Comparison of ENCODE assay signal across 15 cellular contexts in genomic region chr19:41205995-41206394, GRCh38. TPM values are rescaled to one million over a fixed set of nuclear protein-coding genes. Genes with fewer than 3 reads are reported as not detected.
DNase-seq lines count a peak whose midpoint lies in the region; TF ChIP-seq lines count a peak whose summit lies in the region.
"Had no signal": no experiment of that assay in that cellular context is flagged by ENCODE, and none has a peak within 500 bp of the region (broad histone marks: within the 10 kb centered on the region; RNA-seq: fewer than 3 reads in every experiment).

No MANE protein-coding gene starts in this region.

- H3K9me3 Mint-ChIP-seq in endodermal cell (no peaks in the 10 kb centered on the region), Calu3 (ENCODE audit: low read depth, unreplicated experiment) (no peaks in the 10 kb centered on the region)
- H3K9me3 Mint-ChIP-seq: natural killer cell treated with Interleukin-12 subunit alpha and Interleukin-12 subunit beta and Interleukin-15 and Interleukin-18, amount 100 ng/mL, for 72 hours had no signal

- peaks cover 6% of the 10 kb centered on the region for H3K27me3 ChIP-seq in endodermal cell (ENCODE audit: control insufficient read depth, insufficient read depth, low read length, poor library complexity, severe bottlenecking)
- H3K27me3 ChIP-seq in smooth muscle cell (ENCODE audit: low read depth): no peaks in the 10 kb centered on the region
- H3K27me3 ChIP-seq: transverse colon had no signal

- no peaks in the 10 kb centered on the region for H3K4me1 Mint-ChIP-seq in endodermal cell
- H3K4me1 Mint-ChIP-seq in Calu3 (ENCODE audit: low read depth, unreplicated experiment): peaks cover 13% of the 10 kb centered on the region

- H3K36me3 Mint-ChIP-seq in endodermal cell (ENCODE audit: low read depth) (peaks cover 32% of the 10 kb centered on the region), Calu3 (ENCODE audit: insufficient read depth, unreplicated experiment) (peaks cover 4% of the 10 kb centered on the region)
- H3K36me3 Mint-ChIP-seq: natural killer cell treated with Interleukin-12 subunit alpha and Interleukin-12 subunit beta and Interleukin-15 and Interleukin-18, amount 100 ng/mL, for 72 hours had no signal

- no peak overlapping the region for H3K27ac ChIP-seq in endodermal cell (ENCODE audit: low read depth, low read length)
- H3K27ac ChIP-seq in smooth muscle cell (ENCODE audit: low read depth): no peak overlapping the region

- H3K9ac ChIP-seq in endodermal cell (ENCODE audit: extremely low read depth, low read length, poor library complexity, severe bottlenecking): no peak overlapping the region
- H3K9ac ChIP-seq in smooth muscle cell (ENCODE audit: low read depth): no peak overlapping the region

- H3F3A ChIP-seq in smooth muscle cell (ENCODE audit: low read depth): no peaks in the 10 kb centered on the region

- H3K9me3 ChIP-seq in endodermal cell (ENCODE audit: control insufficient read depth, low read length) (no peaks in the 10 kb centered on the region), smooth muscle cell (replicated peaks; ENCODE audit: low read depth) (no peaks in the 10 kb centered on the region)
- H3K9me3 ChIP-seq: transverse colon had no signal

- intact Hi-C loops in Calu3 (cut with micrococcal nuclease; ENCODE audit: unreplicated experiment): no loop called here

- TF ChIP-seq CTCF in GM12872 (IDR thresholded peaks at IDR 0.05; ENCODE audit: insufficient read depth, low read depth, low read length): peak; percentile 20; the same call in 1 of the 3 replicates
- no peak for TF ChIP-seq CTCF in endodermal cell (conservative IDR thresholded peaks at IDR 0.05)
- no peak for TF ChIP-seq CTCF in smooth muscle cell (IDR thresholded peaks at IDR 0.05; ENCODE audit: borderline replicate concordance, insufficient read depth, poor library complexity, severe bottlenecking)
- TF ChIP-seq CTCF in Calu3 (IDR thresholded peaks at IDR 0.05; ENCODE audit: unreplicated experiment): no peak

- H3K36me3 ChIP-seq in endodermal cell (ENCODE audit: control insufficient read depth, insufficient read depth, low read length) (no peaks in the 10 kb centered on the region), smooth muscle cell (ENCODE audit: low read depth) (no peaks in the 10 kb centered on the region)
- H3K36me3 ChIP-seq: transverse colon had no signal

- H2AFZ ChIP-seq in smooth muscle cell (ENCODE audit: low read depth): no peak overlapping the region

- H3K4me2 ChIP-seq in smooth muscle cell: no peak overlapping the region

- no peak overlapping the region for H3K27ac Mint-ChIP-seq in endodermal cell
- H3K27ac Mint-ChIP-seq in Calu3 (ENCODE audit: unreplicated experiment): no peak overlapping the region

- in situ Hi-C loops in ACHN (cut with HindIII; ENCODE audit: low pct_ligation_motif_present, low pct_unique_long_range_greater_than_20kb, low sequenced_read_pairs): no loop called here

- H3K4me3 ChIP-seq in endodermal cell (ENCODE audit: low read length) (no peak overlapping the region), smooth muscle cell (no peak overlapping the region)
- H3K4me3 ChIP-seq: transverse colon had no signal

- CTCF ChIA-PET in Calu3 (lab: Charles Lee): interaction anchor here (1.7 kb wide), 1 partner anchor 56 kb away, joined by 5 read pairs; no protein-coding TSS in a partner anchor

- WGBS in endodermal cell (ENCODE audit: insufficient coverage in 1 of 2, insufficient read length in 1 of 2), 2 experiments: 84 to 93% methylated on average over 9 to 10 of the region's 10 CpGs
- WGBS in smooth muscle cell (ENCODE audit: low lambda C conversion rate): 94% methylated on average over 10 of the region's 10 CpGs

- H3K79me2 ChIP-seq in smooth muscle cell (ENCODE audit: low read depth): no peaks in the 10 kb centered on the region

- BruUV-seq in Calu3 (replicated peaks; lab: Mats Ljungman, UMichigan): no TSS peak

- H3K4me1 ChIP-seq in endodermal cell (ENCODE audit: control insufficient read depth, insufficient read depth, low read length) (no peaks in the 10 kb centered on the region), smooth muscle cell (ENCODE audit: low read depth) (no peaks in the 10 kb centered on the region)
- H3K4me1 ChIP-seq: transverse colon had no signal

- H3K27me3 Mint-ChIP-seq in endodermal cell (ENCODE audit: insufficient read depth) (peaks cover 7% of the 10 kb centered on the region), Calu3 (ENCODE audit: unreplicated experiment) (no peaks in the 10 kb centered on the region)

- no peaks in the 10 kb centered on the region for H4K20me1 ChIP-seq in smooth muscle cell (ENCODE audit: low read depth)

- H3K4me3 Mint-ChIP-seq in endodermal cell (no peak overlapping the region), Calu3 (ENCODE audit: low read depth, unreplicated experiment) (no peak overlapping the region)
- H3K4me3 Mint-ChIP-seq: natural killer cell treated with Interleukin-12 subunit alpha and Interleukin-12 subunit beta and Interleukin-15 and Interleukin-18, amount 100 ng/mL, for 72 hours had no signal

- peak; percentile 78 for DNase-seq in ACHN
- peak; percentile 50 for DNase-seq in RPMI7951 (ENCODE audit: low read depth)
- DNase-seq in glomerular visceral epithelial cell (ENCODE audit: extremely low spot score): peak; percentile 53
- DNase-seq in LoVo (ENCODE audit: low spot score): no peak
- DNase-seq in endodermal cell: no peak
- DNase-seq in smooth muscle cell (lab: John Stamatoyannopoulos, UW; ENCODE audit: unreplicated experiment): no peak
- no peak for DNase-seq in Calu3
- DNase-seq: activated gamma-delta T cell; NCI-H1092 treated with DMSO at 0.1 percent for 48 hours; NCI-H446; stimulated activated CD4-positive, alpha-beta T cell treated with anti-CD3 and anti-CD28 coated beads, Interleukin-1b, Interleukin-23, amount 100 ng/mL, for 48 hours; SW 1271; transverse colon had no signal

RNA-seq across cellular contexts. Expression of gene CYP2S1, which starts 13.0 kb away (rescaled TPM):
- 4.4 and 10.3 TPM in 2 replicates for total RNA-seq in RPMI7951 (2014; rRNA removed; shearing (Covaris generic))
- total RNA-seq in endodermal cell (10 to 100 TPM in 1 of 2 donors, 1 to 10 TPM in 1; 8.6 to 26.7 TPM), smooth muscle cell (0.18 and 0.63 TPM in 2 replicates), Calu3 (2022) (4.9 and 8.9 TPM in 2 replicates)
- polyA plus RNA-seq in endodermal cell (2013, experiment 1 of 2): 13.3 TPM
- 5.1 TPM for polyA plus RNA-seq in endodermal cell (2013, experiment 2 of 2)
- polyA plus RNA-seq in smooth muscle cell: 1.8 and 6.1 TPM in 2 replicates
- total RNA-seq: natural killer cell treated with Interleukin-12 subunit alpha and Interleukin-12 subunit beta and Interleukin-15 and Interleukin-18, amount 100 ng/mL, for 72 hours had no signal

RNA-seq across cellular contexts. Expression of gene AXL, which starts 13.0 kb away (rescaled TPM):
- 140 and 156 TPM in 2 replicates for total RNA-seq in RPMI7951 (2014; rRNA removed; shearing (Covaris generic))
- total RNA-seq in endodermal cell (10 to 100 TPM; 10.9 to 14.1 TPM), smooth muscle cell (71.2 and 76.8 TPM in 2 replicates), Calu3 (2022) (107 and 118 TPM in 2 replicates)
- polyA plus RNA-seq in endodermal cell (2013, experiment 1 of 2): 21.5 TPM
- polyA plus RNA-seq in endodermal cell (2013, experiment 2 of 2): 21.1 TPM
- 16.9 and 27.0 TPM in 2 replicates for polyA plus RNA-seq in smooth muscle cell
- total RNA-seq: natural killer cell treated with Interleukin-12 subunit alpha and Interleukin-12 subunit beta and Interleukin-15 and Interleukin-18, amount 100 ng/mL, for 72 hours had no signal

RNA-seq across cellular contexts. Expression of gene HNRNPUL1, which starts 58.2 kb away (rescaled TPM):
- 101 and 105 TPM in 2 replicates for total RNA-seq in RPMI7951 (2014; rRNA removed; shearing (Covaris generic))
- total RNA-seq in endodermal cell (100 to 1,000 TPM; 211 to 225 TPM), smooth muscle cell (78.6 and 101 TPM in 2 replicates), Calu3 (2022) (320 and 370 TPM in 2 replicates)
- polyA plus RNA-seq in endodermal cell (2013, experiment 1 of 2): 216 TPM
- 207 TPM for polyA plus RNA-seq in endodermal cell (2013, experiment 2 of 2)
- 121 and 125 TPM in 2 replicates for polyA plus RNA-seq in smooth muscle cell

Comparison
In these comparisons a context has a peak if more than half of its experiments do, and no peak if none do; other contexts are left out.
1. DNase-seq: peak in ACHN (single experiment), RPMI7951 (single experiment) and glomerular visceral epithelial cell (single experiment); none in LoVo (single experiment), endodermal cell (single experiment), smooth muscle cell (single experiment) and Calu3 (single experiment).